Comparison of ENCODE assay signal across 8 cellular contexts in genomic region chr1:180230416-180230790, GRCh38. TPM values are rescaled to one million over a fixed set of nuclear protein-coding genes. Genes with fewer than 3 reads are reported as not detected.
DNase-seq lines count a peak whose midpoint lies in the region; ATAC-seq, FAIRE-seq and TF ChIP-seq lines count a peak whose summit lies in the region.

No MANE protein-coding gene starts in this region.

- H3K27me3 ChIP-seq in heart left ventricle = peaks cover 73 to 100% (median 89%) of the 10 kb centered on the region in 9 donors
- H3K27me3 ChIP-seq in keratinocyte (ENCODE audit: control insufficient read depth, extremely low read depth, insufficient read depth, low read length) = peaks cover 90% of the 10 kb centered on the region
- peaks cover 3 to 99% of the 10 kb centered on the region in 2 donors for H3K27me3 ChIP-seq in tibial artery

- peak overlapping the region; percentile 94 for H3K4me2 ChIP-seq in keratinocyte (ENCODE audit: control insufficient read depth, extremely low read depth, insufficient read depth, low read depth, low read length)

- peaks cover 5 to 57% (median 41%) of the 10 kb centered on the region in 12 donors for H3K4me1 ChIP-seq in heart left ventricle
- peaks cover 19% of the 10 kb centered on the region for H3K4me1 ChIP-seq in keratinocyte (ENCODE audit: control insufficient read depth, extremely low read depth, insufficient read depth, low read length)
- peaks cover 0 to 60% (median 54%) of the 10 kb centered on the region in 4 donors for H3K4me1 ChIP-seq in tibial artery

- no peaks in the 10 kb centered on the region for H4K20me1 ChIP-seq in keratinocyte (ENCODE audit: control insufficient read depth, extremely low read depth, insufficient read depth, low read length)

- ATAC-seq in heart left ventricle = no peak

- no peaks in the 10 kb centered on the region for H3K36me3 ChIP-seq in heart left ventricle
- H3K36me3 ChIP-seq in keratinocyte (ENCODE audit: control insufficient read depth in 2 of 2, extremely low read depth in 1 of 2, insufficient read depth in 2 of 2, low read length in 2 of 2) = no peaks in the 10 kb centered on the region
- H3K36me3 ChIP-seq in tibial artery = no peaks in the 10 kb centered on the region

- H3K9ac ChIP-seq in keratinocyte (ENCODE audit: control insufficient read depth, extremely low read depth, insufficient read depth, low read length) = no peak overlapping the region

- no peaks in the 10 kb centered on the region for H3K9me1 ChIP-seq in keratinocyte (ENCODE audit: control insufficient read depth, extremely low read depth, insufficient read depth, low read length)

- FAIRE-seq in keratinocyte (lab: Jason Lieb, UNC) = no peak

- TF ChIP-seq POLR2A in heart left ventricle (IDR thresholded peaks at IDR 0.05) = no peak

- no peak for TF ChIP-seq CTCF in heart left ventricle (IDR thresholded peaks at IDR 0.05)
- TF ChIP-seq CTCF in keratinocyte (optimal IDR thresholded peaks at IDR 0.05 in 1 of 3, IDR thresholded peaks at IDR 0.05 in 1 of 3, conservative IDR thresholded peaks at IDR 0.05 in 1 of 3; ENCODE audit: extremely low read depth in 1 of 3, insufficient read depth in 2 of 3, low read length in 3 of 3) = no peak
- no peak for TF ChIP-seq CTCF in tibial artery (IDR thresholded peaks at IDR 0.05)

- peak overlapping the region; percentile 53 for H2AFZ ChIP-seq in keratinocyte (ENCODE audit: control insufficient read depth, low read length)

- intact Hi-C loops in heart left ventricle (cut with DNase I) = no loop called here
- intact Hi-C loops in cardiac septum (cut with DNase I) = no loop called here
- intact Hi-C loops in tibial artery (cut with DNase I; ENCODE audit: low total_unique reads) = no loop called here

- DNase-seq in heart left ventricle = no peak
- DNase-seq in cardiac septum (ENCODE audit: low spot score) = no peak
- DNase-seq in activated CD8-positive, alpha-beta memory T cell treated with anti-CD3 and anti-CD28 coated beads, Interleukin-2, amount 50 U/mL, for 48 hours = peak; percentile 66
- DNase-seq in keratinocyte (ENCODE audit: low read depth, low spot score) = no peak
- DNase-seq in tibial artery = peak in 1 of 2 donors; percentile 62
- DNase-seq in stimulated activated CD4-positive, alpha-beta T cell treated with anti-CD3 and anti-CD28 coated beads, Interleukin-12 subunit alpha, Interleukin-12 subunit beta, amount 100 ng/mL, for 4 hours = no peak
- no peak for DNase-seq in HCEC 1CT
- DNase-seq in SKM-1 (lab: John Stamatoyannopoulos, UW; ENCODE audit: unreplicated experiment) = no peak

- dilution Hi-C loops in keratinocyte (cut with MboI; ENCODE audit: extremely low pct_ligation_motif_present, low sequenced_read_pairs) = no loop called here

- no peak overlapping the region for H3K27ac ChIP-seq in heart left ventricle
- H3K27ac ChIP-seq in keratinocyte (ENCODE audit: control insufficient read depth, insufficient read depth, low read length) = no peak overlapping the region
- H3K27ac ChIP-seq in tibial artery = no peak overlapping the region

- 1 to 2% (median 2%) methylated on average over 12 to 28 of the region's 28 CpGs for WGBS in heart left ventricle, 4 donors

- peak overlapping the region; percentile 50 to 68 (median 54) for H3K4me3 ChIP-seq in heart left ventricle
- peak overlapping the region; percentile 43 to 70 (median 70) for H3K4me3 ChIP-seq in keratinocyte (ENCODE audit: control insufficient read depth in 2 of 3, extremely low read depth in 1 of 3, insufficient read depth in 2 of 3, low read depth in 1 of 3, low read length in 3 of 3)
- peak overlapping the region; percentile 47 to 58 for H3K4me3 ChIP-seq in tibial artery

- no peaks in the 10 kb centered on the region for H3K79me2 ChIP-seq in keratinocyte (ENCODE audit: control insufficient read depth, insufficient read depth, low read length)

- H3K9me3 ChIP-seq in heart left ventricle = no peaks in the 10 kb centered on the region
- H3K9me3 ChIP-seq in keratinocyte (ENCODE audit: control insufficient read depth, low read depth, low read length) = no peaks in the 10 kb centered on the region
- H3K9me3 ChIP-seq in tibial artery = no peaks in the 10 kb centered on the region

RNA-seq across cellular contexts. Expression of gene LHX4, which starts 0.3 kb away (rescaled TPM):
- not detected for total RNA-seq in heart left ventricle
- not detected for polyA plus RNA-seq in heart left ventricle
- total RNA-seq in cardiac septum = 0.03 TPM
- polyA plus RNA-seq in keratinocyte = not detected in 3 replicates
- not detected for polyA plus RNA-seq in keratinocyte (2011; ENCODE audit: low read depth)
- polyA plus RNA-seq in keratinocyte (2011; cell fraction: cytosol; rRNA removed) = not detected in 2 replicates
- 0.01 TPM in 1 of 2 replicates, not detected in the other for polyA plus RNA-seq in keratinocyte (2011; cell fraction: nucleus; rRNA removed)
- polyA plus RNA-seq in keratinocyte (2012; ENCODE audit: low replicate concordance) = 0.28 TPM in 2 replicates
- polyA minus RNA-seq in keratinocyte = 0.03 TPM in 1 of 3 replicates, not detected in the others
- not detected for polyA minus RNA-seq in keratinocyte (2011; cell fraction: cytosol; rRNA and poly(A)+ RNA removed)
- not detected in 2 replicates for polyA minus RNA-seq in keratinocyte (2011; cell fraction: nucleus; rRNA and poly(A)+ RNA removed)
